ENCODE assay signal across 8 cellular contexts in genomic region chr22:37658133-37659065, GRCh38.
DNase-seq lines count a peak whose midpoint lies in the region; ATAC-seq lines count a peak whose summit lies in the region.

TSS of gene PDXP (plus strand) at chr22:37658723. CDS start at chr22:37658783, 60 bp downstream.

- peak within 1 kb of the TSS; percentile 76 for H3K4me3 Mint-ChIP-seq in central memory CD8-positive, alpha-beta T cell

- DNase-seq in AG08396 (ENCODE audit: low spot score) = peak; percentile 100
- DNase-seq in NCI-H345 treated with DMSO at 0.1 percent for 48 hours (lab: John Stamatoyannopoulos, UW; ENCODE audit: unreplicated experiment) = peak; percentile 92
- peak; percentile 91 to 96 (median 96) for DNase-seq in activated CD4-positive, CD25-positive, alpha-beta regulatory T cell (lab: John Stamatoyannopoulos, UW)
- DNase-seq in central memory CD8-positive, alpha-beta T cell (ENCODE audit: low spot score in 2 of 2) = peak; percentile 96 to 97
- DNase-seq in iris pigment epithelial cell (ENCODE audit: low read depth) = peak; percentile 100
- DNase-seq in stimulated activated CD4-positive, alpha-beta T cell treated with anti-CD3 and anti-CD28 coated beads, Interleukin-12 subunit alpha, Interleukin-12 subunit beta, amount 100 ng/mL, for 24 hours (ENCODE audit: low read depth in 2 of 2) = peak; percentile 95 to 99

- no peaks in the 10 kb centered on the region for H3K27me3 Mint-ChIP-seq in central memory CD8-positive, alpha-beta T cell

- ATAC-seq in GM19023 (IDR thresholded peaks at IDR 0.05; ENCODE audit: unreplicated experiment) (peak; percentile 86), HG03280 (IDR thresholded peaks at IDR 0.05; ENCODE audit: unreplicated experiment) (peak; percentile 87)
- peak; percentile 93 for ATAC-seq in central memory CD8-positive, alpha-beta T cell (replicated peaks; ENCODE audit: extremely low read depth, poor library complexity, severe bottlenecking)

- H3K9me3 Mint-ChIP-seq in central memory CD8-positive, alpha-beta T cell = no peaks in the 10 kb centered on the region

- peaks cover 21% of the 10 kb centered on the region for H3K36me3 Mint-ChIP-seq in central memory CD8-positive, alpha-beta T cell (ENCODE audit: insufficient read depth)

- peaks cover 41% of the 10 kb centered on the region for H3K4me1 Mint-ChIP-seq in central memory CD8-positive, alpha-beta T cell

- H3K27ac Mint-ChIP-seq in central memory CD8-positive, alpha-beta T cell (ENCODE audit: low read depth) = peak within 1 kb of the TSS; percentile 75

Comparison
In these comparisons a context has a peak if more than half of its experiments do, and no peak if none do; other contexts are left out.
1. Peak in every context shown above with its lines: DNase-seq and ATAC-seq.